28 cellular contexts compared by ENCODE assay signal in genomic region chr7:46000513-46000912, GRCh38.
"Had no signal": no experiment of that assay in that cellular context is flagged by ENCODE, and none has a peak within 500 bp of the region (broad histone marks: within the 10 kb centered on the region; RNA-seq: fewer than 3 reads in every experiment).

No MANE protein-coding gene starts in this region.

- H3K9me3 ChIP-seq: suprapubic skin, testis, thyroid gland, upper lobe of right lung, vagina had no signal

- H3K27ac ChIP-seq: stomach, suprapubic skin, testis, thoracic aorta, thyroid gland, tibial artery, tibial nerve, transverse colon, upper lobe of left lung, upper lobe of right lung, vagina had no signal

- H3K4me1 Mint-ChIP-seq: stimulated activated effector memory CD8-positive, alpha-beta T cell treated with anti-CD3 and anti-CD28 coated beads, Interleukin-12 subunit alpha, Interleukin-12 subunit beta, amount 100 ng/mL, for 72 hours; stimulated activated naive CD8-positive, alpha-beta T cell treated with anti-CD3 and anti-CD28 coated beads, Interleukin-15, amount 100 ng/mL, for 72 hours had no signal

- H3K4me3 ChIP-seq: stomach, suprapubic skin, testis, thoracic aorta, thyroid gland, tibial artery, tibial nerve, transverse colon, upper lobe of left lung, upper lobe of right lung, uterus, vagina had no signal

- H3K27me3 ChIP-seq: stomach, suprapubic skin, testis, thyroid gland, tibial artery, tibial nerve, transverse colon, upper lobe of left lung, upper lobe of right lung, uterus, vagina had no signal

- H3K27ac Mint-ChIP-seq: stimulated activated effector memory CD8-positive, alpha-beta T cell treated with anti-CD3 and anti-CD28 coated beads, Interleukin-12 subunit alpha, Interleukin-12 subunit beta, amount 100 ng/mL, for 72 hours; stimulated activated memory B cell treated with anti-CD40 and anti-IgM and Interleukin-4, amounts not matched to agents 10 μg/mL and 1 μg/mL and 100 μg/mL, for 72 hours; stimulated activated naive B cell treated with anti-CD40 and anti-IgM and Interleukin-4, amounts not matched to agents 10 μg/mL and 1 μg/mL and 100 μg/mL, for 72 hours; stimulated activated naive CD8-positive, alpha-beta T cell treated with anti-CD3 and anti-CD28 coated beads, Interleukin-15, amount 100 ng/mL, for 72 hours; stimulated activated naive CD8-positive, alpha-beta T cell treated with anti-CD3 and anti-CD28 coated beads, Interleukin-15, Interleukin-2, amounts not matched to agents 100 ng/mL and 50 ng/mL, for 24 hours; type B pancreatic cell had no signal

- H3K4me3 Mint-ChIP-seq: stimulated activated effector memory CD8-positive, alpha-beta T cell treated with anti-CD3 and anti-CD28 coated beads, Interleukin-12 subunit alpha, Interleukin-12 subunit beta, amount 100 ng/mL, for 72 hours; stimulated activated memory B cell treated with anti-CD40 and anti-IgM and Interleukin-4, amounts not matched to agents 10 μg/mL and 1 μg/mL and 100 μg/mL, for 72 hours; stimulated activated naive B cell treated with anti-CD40 and anti-IgM and Interleukin-4, amounts not matched to agents 10 μg/mL and 1 μg/mL and 100 μg/mL, for 72 hours; stimulated activated naive CD8-positive, alpha-beta T cell treated with anti-CD3 and anti-CD28 coated beads, Interleukin-15, amount 100 ng/mL, for 72 hours; stimulated activated naive CD8-positive, alpha-beta T cell treated with anti-CD3 and anti-CD28 coated beads, Interleukin-15, Interleukin-2, amounts not matched to agents 100 ng/mL and 50 ng/mL, for 24 hours; type B pancreatic cell had no signal

- DNase-seq: stimulated activated CD4-positive, alpha-beta T cell treated with anti-CD3 and anti-CD28 coated beads, Interleukin-2, amount 100 ng/mL, for 48 hours; stimulated activated CD4-positive, alpha-beta T cell treated with anti-CD3 and anti-CD28 coated beads, Interleukin-4, amount 100 ng/mL, for 1 hour; stimulated activated CD4-positive, alpha-beta T cell treated with anti-CD3 and anti-CD28 coated beads, Interleukin-4, amount 100 ng/mL, for 24 hours; stimulated activated CD4-positive, alpha-beta T cell treated with anti-CD3 and anti-CD28 coated beads, Interleukin-4, amount 100 ng/mL, for 4 hours; stimulated activated CD8-positive, alpha-beta memory T cell treated with anti-CD3 and anti-CD28 coated beads, Interleukin-4, amount 100 ng/mL, for 48 hours; stimulated activated naive B cell treated with anti-CD40 and anti-IgM and Interleukin-4, amounts not matched to agents 10 μg/mL and 1 μg/mL and 100 μg/mL, for 72 hours; stimulated activated naive CD4-positive, alpha-beta T cell; stimulated activated naive CD4-positive, alpha-beta T cell treated with Interleukin-2 at 50 U/mL for 16 hours; stimulated activated naive CD8-positive, alpha-beta T cell treated with anti-CD3 and anti-CD28 coated beads, Interleukin-15, amount 100 ng/mL, for 72 hours; stimulated activated naive CD8-positive, alpha-beta T cell treated with anti-CD3 and anti-CD28 coated beads, Interleukin-15, Interleukin-2, amounts not matched to agents 100 U/mL and 50 U/mL, for 24 hours; stomach; substantia nigra; testis; thyroid gland; tibial artery; transverse colon; upper lobe of left lung; upper lobe of right lung; uterus had no signal

- H3K4me1 ChIP-seq: stomach, suprapubic skin, testis, thyroid gland, tibial artery, tibial nerve, transverse colon, upper lobe of left lung, upper lobe of right lung, uterus, vagina had no signal

- H3K27me3 Mint-ChIP-seq: stimulated activated memory B cell treated with anti-CD40 and anti-IgM and Interleukin-4, amounts not matched to agents 10 μg/mL and 1 μg/mL and 100 μg/mL, for 72 hours; stimulated activated naive B cell treated with anti-CD40 and anti-IgM and Interleukin-4, amounts not matched to agents 10 μg/mL and 1 μg/mL and 100 μg/mL, for 72 hours; stimulated activated naive CD8-positive, alpha-beta T cell treated with anti-CD3 and anti-CD28 coated beads, Interleukin-15, amount 100 ng/mL, for 72 hours; stimulated activated naive CD8-positive, alpha-beta T cell treated with anti-CD3 and anti-CD28 coated beads, Interleukin-15, Interleukin-2, amounts not matched to agents 100 ng/mL and 50 ng/mL, for 24 hours; type B pancreatic cell had no signal

- ATAC-seq: stimulated activated effector memory CD8-positive, alpha-beta T cell treated with anti-CD3 and anti-CD28 coated beads, Interleukin-12 subunit alpha, Interleukin-12 subunit beta, amount 100 ng/mL, for 72 hours; stimulated activated memory B cell treated with anti-CD40 and anti-IgM and Interleukin-4, amounts not matched to agents 10 μg/mL and 1 μg/mL and 100 μg/mL, for 72 hours; stimulated activated naive B cell treated with anti-CD40 and anti-IgM and Interleukin-4, amounts not matched to agents 10 μg/mL and 1 μg/mL and 100 μg/mL, for 72 hours; stimulated activated naive CD8-positive, alpha-beta T cell treated with anti-CD3 and anti-CD28 coated beads, Interleukin-15, amount 100 ng/mL, for 72 hours; stimulated activated naive CD8-positive, alpha-beta T cell treated with anti-CD3 and anti-CD28 coated beads, Interleukin-15, Interleukin-2, amounts not matched to agents 100 U/mL and 50 U/mL, for 24 hours; upper lobe of right lung had no signal

- H3K36me3 Mint-ChIP-seq: stimulated activated effector memory CD8-positive, alpha-beta T cell treated with anti-CD3 and anti-CD28 coated beads, Interleukin-12 subunit alpha, Interleukin-12 subunit beta, amount 100 ng/mL, for 72 hours; stimulated activated memory B cell treated with anti-CD40 and anti-IgM and Interleukin-4, amounts not matched to agents 10 μg/mL and 1 μg/mL and 100 μg/mL, for 72 hours; stimulated activated naive B cell treated with anti-CD40 and anti-IgM and Interleukin-4, amounts not matched to agents 10 μg/mL and 1 μg/mL and 100 μg/mL, for 72 hours; type B pancreatic cell had no signal

- FAIRE-seq: urothelium cell line had no signal

- H3K36me3 ChIP-seq: stomach, suprapubic skin, thoracic aorta, thyroid gland, tibial artery, tibial nerve, transverse colon, upper lobe of left lung, upper lobe of right lung, uterus, vagina had no signal
